ENCODE assay signal across 24 cellular contexts in the genomic region with DNA sequence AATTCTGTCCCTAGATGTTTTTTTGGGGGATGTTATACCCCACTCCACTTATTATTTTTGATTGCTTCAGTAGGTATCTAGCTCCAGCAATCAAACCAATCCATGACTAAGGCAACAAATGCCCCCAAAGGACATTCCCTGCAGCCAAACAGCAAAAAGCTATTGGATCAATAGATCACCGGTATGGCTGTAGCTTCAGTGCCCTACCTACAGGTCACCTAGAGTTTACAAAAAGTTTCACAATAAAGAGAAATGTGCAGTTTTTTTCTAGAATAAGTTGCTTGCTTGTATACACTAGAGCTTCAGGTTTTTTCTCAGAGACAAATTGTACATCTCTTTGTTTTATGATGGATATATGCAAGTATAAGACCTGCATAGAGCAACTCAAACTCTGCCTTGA. TPM values are rescaled to one million over a fixed set of nuclear protein-coding genes. Genes with fewer than 3 reads are reported as not detected.
DNase-seq lines count a peak whose midpoint lies in the region; ATAC-seq and TF ChIP-seq lines count a peak whose summit lies in the region.
"Had no signal": no experiment of that assay in that cellular context is flagged by ENCODE, and none has a peak within 500 bp of the region (broad histone marks: within the 10 kb centered on the region; RNA-seq: fewer than 3 reads in every experiment).

No MANE protein-coding gene starts in this region.

- H4K20me1 ChIP-seq in GM23248 (ENCODE audit: insufficient read depth): no peaks in the 10 kb centered on the region
- H4K20me1 ChIP-seq: BLaER1 had no signal

- TF ChIP-seq CTCF in WERI-Rb-1 (IDR thresholded peaks at IDR 0.05; ENCODE audit: low read depth, low read length): no peak
- no peak for TF ChIP-seq CTCF in right lobe of liver (IDR thresholded peaks at IDR 0.05)

- peak overlapping the region; percentile 44; the same call in 1 of the 2 replicates for H3K27ac ChIP-seq in WERI-Rb-1
- peak overlapping the region in 1 of 3 donors; percentile 70 for H3K27ac ChIP-seq in right lobe of liver
- H3K27ac ChIP-seq in GM23248: no peak overlapping the region
- H3K27ac ChIP-seq: BLaER1 had no signal

- H3K9me2 ChIP-seq in GM23248 (ENCODE audit: insufficient read depth): no peaks in the 10 kb centered on the region

- H3K27me3 ChIP-seq in WERI-Rb-1 (ENCODE audit: insufficient read depth, low read depth, severe bottlenecking) (no peaks in the 10 kb centered on the region), right lobe of liver (no peaks in the 10 kb centered on the region), GM23248 (replicated peaks; ENCODE audit: insufficient read depth) (no peaks in the 10 kb centered on the region)
- H3K27me3 ChIP-seq: BE2C, BLaER1 had no signal

- 43% methylated on average over 1 of the region's 1 CpG for WGBS in right lobe of liver (ENCODE audit: insufficient coverage, low coverage, low lambda C conversion rate, missing lambda C conversion rate)
- 71 to 81% methylated on average over 1 of the region's 1 CpG for WGBS in GM23248 (ENCODE audit: low coverage in 1 of 2, low lambda C conversion rate in 2 of 2, missing lambda C conversion rate in 2 of 2), 2 experiments

- H3K36me3 ChIP-seq in WERI-Rb-1 (no peaks in the 10 kb centered on the region), right lobe of liver (no peaks in the 10 kb centered on the region), GM23248 (ENCODE audit: low read depth) (no peaks in the 10 kb centered on the region)
- H3K36me3 ChIP-seq: BE2C, BLaER1 had no signal

- ATAC-seq in right lobe of liver: peak; percentile 77 to 96 (median 90)
- ATAC-seq: GM12878 had no signal

- H3F3A ChIP-seq in GM23248 (ENCODE audit: insufficient read depth): no peaks in the 10 kb centered on the region

- H3K4me3 ChIP-seq in WERI-Rb-1 (ENCODE audit: low read depth, low read length) (no peak overlapping the region), right lobe of liver (no peak overlapping the region), GM23248 (no peak overlapping the region)
- H3K4me3 ChIP-seq: BLaER1, GM12878 had no signal

- H3K79me2 ChIP-seq in GM23248 (ENCODE audit: insufficient read depth): no peaks in the 10 kb centered on the region

- H3K4me1 ChIP-seq in right lobe of liver (peaks cover 0 to 11% (median 3%) of the 10 kb centered on the region in 4 donors), GM23248 (ENCODE audit: insufficient read depth) (no peaks in the 10 kb centered on the region)
- H3K4me1 ChIP-seq: BE2C, BLaER1 had no signal

- H3K9ac ChIP-seq in GM23248: no peak overlapping the region
- H3K9ac ChIP-seq: BLaER1 had no signal

- intact Hi-C loops in right lobe of liver (cut with DNase I): no loop called here

- H3K9me3 ChIP-seq in WERI-Rb-1 (ENCODE audit: severe bottlenecking) (no peaks in the 10 kb centered on the region), right lobe of liver (no peaks in the 10 kb centered on the region), GM23248 (ENCODE audit: low read depth) (no peaks in the 10 kb centered on the region)
- H3K9me3 ChIP-seq: BE2C, BLaER1 had no signal

- in situ Hi-C loops in GM23248 (cut with MboI): no loop called here

- H3K4me2 ChIP-seq in GM23248 (ENCODE audit: unreplicated experiment): no peak overlapping the region
- H3K4me2 ChIP-seq: BLaER1 had no signal

- DNase-seq in HuH-7.5 (ENCODE audit: low spot score) (peak; percentile 13), WERI-Rb-1 (no peak), right lobe of liver (no peak), retina (no peak), GM23248 (no peak)
- DNase-seq: 8988T; ACHN; BE2C; C1 segment of cervical spinal cord; CD4-positive, alpha-beta memory T cell; CD4-positive, CD25-positive, alpha-beta regulatory T cell; CD8-positive, alpha-beta memory T cell; COR-L47; DMS 273 treated with DMSO at 0.1 percent for 48 hours; DMS153; DMS53; DMS79; DND-41; EL; GDM1 had no signal

- TF ChIP-seq POLR2A in right lobe of liver (IDR thresholded peaks at IDR 0.05): no peak

- H2AFZ ChIP-seq in GM23248: no peak overlapping the region

RNA-seq across cellular contexts. Expression of gene PDE11A, which starts 27.7 kb away (rescaled TPM):
- 1 to 10 TPM; 1.2 to 9.4 (median 6.3) TPM for total RNA-seq in right lobe of liver
- 0.86 and 1.9 TPM in 2 replicates for total RNA-seq in GM23248 (2014; rRNA removed; shearing (Covaris generic))
- 0.34 and 0.75 TPM in 2 replicates for polyA plus RNA-seq in GM23248 (2016; fragmentation: Nextera tagmentation; extraction: Ambion mirVana)
- total RNA-seq: A673; CD4-positive, alpha-beta memory T cell; CD4-positive, CD25-positive, alpha-beta regulatory T cell; CD8-positive, alpha-beta memory T cell had no signal
- polyA plus RNA-seq: CD14-positive monocyte; CD4-positive, alpha-beta memory T cell; CD4-positive, CD25-positive, alpha-beta regulatory T cell; CD8-positive, alpha-beta memory T cell had no signal
